8 cellular contexts compared by ENCODE assay signal in genomic region chr17:27892542-27892865, GRCh38. TPM values are rescaled to one million over a fixed set of nuclear protein-coding genes. Genes with fewer than 3 reads are reported as not detected.
DNase-seq lines count a peak whose midpoint lies in the region; ATAC-seq and TF ChIP-seq lines count a peak whose summit lies in the region.

No MANE protein-coding gene starts in this region.

- peak overlapping the region; percentile 90 for H3K4me3 Mint-ChIP-seq in T-helper 17 cell

- no peaks in the 10 kb centered on the region for H3K36me3 Mint-ChIP-seq in T-helper 17 cell (ENCODE audit: low read depth)

- ATAC-seq in T-helper 17 cell (no peak), HG03565 (IDR thresholded peaks at IDR 0.05; ENCODE audit: unreplicated experiment) (no peak), GM19395 (IDR thresholded peaks at IDR 0.05; ENCODE audit: unreplicated experiment) (no peak), GM19035 (IDR thresholded peaks at IDR 0.05; ENCODE audit: unreplicated experiment) (no peak)

- peaks cover 33% of the 10 kb centered on the region for H3K27me3 Mint-ChIP-seq in T-helper 17 cell

- no peak for TF ChIP-seq CTCF in GM12864 (IDR thresholded peaks at IDR 0.05; ENCODE audit: low read depth, low read length, missing control alignments)
- no peak for TF ChIP-seq CTCF in foreskin fibroblast (IDR thresholded peaks at IDR 0.05; ENCODE audit: low read depth, low read length)
- no peak for TF ChIP-seq CTCF in retinal pigment epithelial cell (conservative IDR thresholded peaks at IDR 0.05; ENCODE audit: low read depth, low read length)

- peaks cover 11% of the 10 kb centered on the region for H3K4me1 Mint-ChIP-seq in T-helper 17 cell

- DNase-seq in GM12864 (ENCODE audit: low read depth) (no peak), T-helper 17 cell (no peak), foreskin fibroblast (no peak), retinal pigment epithelial cell (ENCODE audit: low read depth) (no peak)
- no peak for DNase-seq in activated CD4-positive, CD25-positive, alpha-beta regulatory T cell treated with anti-CD3 and anti-CD28 coated beads, Interleukin-2, amount 50 U/mL, for 72 hours

- no peaks in the 10 kb centered on the region for H3K9me3 ChIP-seq in T-helper 17 cell (ENCODE audit: control insufficient read depth, low read length, poor library complexity, severe bottlenecking)

- H3K4me3 ChIP-seq in GM12864 (ENCODE audit: low read depth, low read length) (peak overlapping the region; percentile 70), foreskin fibroblast (ENCODE audit: low read depth in 1 of 2, low read length in 2 of 2) (peak overlapping the region; percentile 72 to 75), retinal pigment epithelial cell (ENCODE audit: low read length) (peak overlapping the region; percentile 55)

- H3K27ac Mint-ChIP-seq in T-helper 17 cell, result no peak overlapping the region

RNA-seq across cellular contexts. Expression of gene LYRM9, which starts 0.7 kb away (rescaled TPM):
- 10 to 100 TPM in 1 of 2 donors, 1 to 10 TPM in 1; 9.1 to 11.6 TPM for total RNA-seq in T-helper 17 cell
